18 cellular contexts compared by ENCODE assay signal in genomic region chr10:14810969-14811953, GRCh38. TPM values are rescaled to one million over a fixed set of nuclear protein-coding genes. Genes with fewer than 3 reads are reported as not detected.
DNase-seq lines count a peak whose midpoint lies in the region; ATAC-seq and TF ChIP-seq lines count a peak whose summit lies in the region.
"Had no signal": no experiment of that assay in that cellular context is flagged by ENCODE, and none has a peak within 500 bp of the region (broad histone marks: within the 10 kb centered on the region; RNA-seq: fewer than 3 reads in every experiment).

No MANE protein-coding gene starts in this region.

- BruUV-seq in mammary epithelial cell (replicated peaks; lab: Mats Ljungman, UMichigan), result no TSS peak

- H3K27me3 Mint-ChIP-seq in effector memory CD8-positive, alpha-beta T cell, result no peaks in the 10 kb centered on the region
- H3K27me3 Mint-ChIP-seq: dendritic cell treated with granulocyte-macrophage colony-stimulating factor and Interleukin-4, amounts not matched to agents 40 ng/mL and 50 ng/mL, for 4 days; T-cell had no signal

- H3K9ac ChIP-seq in mammary epithelial cell (ENCODE audit: insufficient read depth, low read length), result no peak overlapping the region
- no peak overlapping the region for H3K9ac ChIP-seq in OCI-LY3 (ENCODE audit: low read length)

- H3K27me3 ChIP-seq in mammary epithelial cell (ENCODE audit: insufficient read depth, low read length), result no peaks in the 10 kb centered on the region
- no peaks in the 10 kb centered on the region for H3K27me3 ChIP-seq in breast epithelium
- H3K27me3 ChIP-seq in OCI-LY3 (ENCODE audit: low read depth, low read length), result no peaks in the 10 kb centered on the region
- no peaks in the 10 kb centered on the region for H3K27me3 ChIP-seq in thyroid gland

- TF ChIP-seq POLR2A in breast epithelium (IDR thresholded peaks at IDR 0.05), result no peak
- TF ChIP-seq POLR2A in thyroid gland (IDR thresholded peaks at IDR 0.05), result no peak

- in situ Hi-C loops in mammary epithelial cell (cut with MboI; ENCODE audit: low sequenced_read_pairs in 2 of 2), result loop anchor here in 1 of 2 donors (25.0 kb wide), 1 partner anchor 1024 kb away; no protein-coding TSS in a partner anchor

- no peak for ATAC-seq in GM21529 (IDR thresholded peaks at IDR 0.05; ENCODE audit: unreplicated experiment)
- ATAC-seq in effector memory CD8-positive, alpha-beta T cell (replicated peaks), result no peak

- DNase-seq in mammary epithelial cell (peak; percentile 9), breast epithelium (ENCODE audit: low spot score in 2 of 2) (no peak), iPS-NIHi7 (ENCODE audit: extremely low spot score) (peak; percentile 23), thyroid gland (no peak), AG08395 (ENCODE audit: low spot score) (no peak)
- DNase-seq in effector memory CD8-positive, alpha-beta T cell, result no peak
- DNase-seq: activated CD4-positive, alpha-beta T cell treated with anti-CD3 and anti-CD28 coated beads for 1 hour; activated effector memory CD4-positive, alpha-beta T cell treated with anti-CD3 and anti-CD28 coated beads, Interleukin-2, amount 50 U/mL, for 16 hours; amniotic stem cell; head of caudate nucleus; left ventricle myocardium inferior; NCI-H1417 treated with DMSO at 0.1 percent for 48 hours; NCI-H526 treated with DMSO at 0.1 percent for 48 hours; T-cell had no signal

- peaks cover 4 to 10% of the 10 kb centered on the region in 2 donors for H3K4me1 Mint-ChIP-seq in effector memory CD8-positive, alpha-beta T cell (ENCODE audit: low read depth in 2 of 2)

- no peak overlapping the region for H3K27ac Mint-ChIP-seq in effector memory CD8-positive, alpha-beta T cell
- H3K27ac Mint-ChIP-seq: dendritic cell treated with granulocyte-macrophage colony-stimulating factor and Interleukin-4, amounts not matched to agents 40 ng/mL and 50 ng/mL, for 4 days had no signal

- no peaks in the 10 kb centered on the region for H3K36me3 Mint-ChIP-seq in effector memory CD8-positive, alpha-beta T cell (ENCODE audit: insufficient read depth)
- H3K36me3 Mint-ChIP-seq: T-cell had no signal

- H2AFZ ChIP-seq in mammary epithelial cell (ENCODE audit: low read depth, low read length) (no peak overlapping the region), OCI-LY3 (ENCODE audit: low read depth, low read length) (no peak overlapping the region)

- H3K4me3 ChIP-seq in mammary epithelial cell (replicated peaks in 1 of 3; ENCODE audit: insufficient read depth in 1 of 3, low read depth in 2 of 3, low read length in 3 of 3) (no peak overlapping the region), breast epithelium (no peak overlapping the region), OCI-LY3 (ENCODE audit: low read length) (no peak overlapping the region), thyroid gland (replicated peaks in 1 of 3) (no peak overlapping the region)
- H3K4me3 ChIP-seq: left ventricle myocardium inferior, thoracic aorta had no signal

- H3K4me1 ChIP-seq in mammary epithelial cell (ENCODE audit: insufficient read depth, low read length) (peaks cover 7% of the 10 kb centered on the region), breast epithelium (no peaks in the 10 kb centered on the region), OCI-LY3 (ENCODE audit: low read length) (no peaks in the 10 kb centered on the region), thyroid gland (peaks cover 0 to 11% of the 10 kb centered on the region in 2 donors)
- H3K4me1 ChIP-seq: left ventricle myocardium inferior had no signal

- H3K9me3 Mint-ChIP-seq in effector memory CD8-positive, alpha-beta T cell, result no peaks in the 10 kb centered on the region
- H3K9me3 Mint-ChIP-seq: dendritic cell treated with granulocyte-macrophage colony-stimulating factor and Interleukin-4, amounts not matched to agents 40 ng/mL and 50 ng/mL, for 4 days; T-cell had no signal

- dilution Hi-C loops in mammary epithelial cell (cut with HindIII; ENCODE audit: low sequenced_read_pairs), result no loop called here

- H3K4me2 ChIP-seq in mammary epithelial cell (ENCODE audit: insufficient read depth, low read depth, low read length) (no peak overlapping the region), OCI-LY3 (ENCODE audit: low read length) (no peak overlapping the region)

- H3K4me3 Mint-ChIP-seq in effector memory CD8-positive, alpha-beta T cell, result no peak overlapping the region
- H3K4me3 Mint-ChIP-seq: dendritic cell treated with granulocyte-macrophage colony-stimulating factor and Interleukin-4, amounts not matched to agents 40 ng/mL and 50 ng/mL, for 4 days had no signal

- TF ChIP-seq CTCF in mammary epithelial cell (conservative IDR thresholded peaks at IDR 0.05 in 1 of 2, IDR thresholded peaks at IDR 0.05 in 1 of 2; ENCODE audit: extremely low read depth in 1 of 2, insufficient read depth in 1 of 2, low read depth in 1 of 2, low read length in 2 of 2) (no peak), breast epithelium (IDR thresholded peaks at IDR 0.05) (no peak), OCI-LY3 (IDR thresholded peaks at IDR 0.05; ENCODE audit: low read depth, low read length) (peak; percentile 33; the same call in 1 of the 2 replicates), thyroid gland (IDR thresholded peaks at IDR 0.05) (peak in 2 of 6 experiments; percentile 9 to 19)

- CTCF ChIA-PET in mammary epithelial cell (lab: Charles Lee; ENCODE audit: low non-redundant PET), result no interaction called here

- H3K9me3 ChIP-seq in mammary epithelial cell (replicated peaks; ENCODE audit: insufficient read depth, low read length), result no peaks in the 10 kb centered on the region
- H3K9me3 ChIP-seq in breast epithelium, result no peaks in the 10 kb centered on the region
- no peaks in the 10 kb centered on the region for H3K9me3 ChIP-seq in OCI-LY3 (ENCODE audit: insufficient read depth, low read length)
- no peaks in the 10 kb centered on the region for H3K9me3 ChIP-seq in thyroid gland
- H3K9me3 ChIP-seq: left ventricle myocardium inferior, thoracic aorta had no signal

- H3K27ac ChIP-seq in mammary epithelial cell (ENCODE audit: insufficient read depth, low read depth, low read length), result no peak overlapping the region
- H3K27ac ChIP-seq in breast epithelium, result no peak overlapping the region
- H3K27ac ChIP-seq in OCI-LY3 (ENCODE audit: low read length), result no peak overlapping the region
- H3K27ac ChIP-seq in thyroid gland, result peak overlapping the region in 2 of 3 donors; percentile 11 to 44
- H3K27ac ChIP-seq: left ventricle myocardium inferior, thoracic aorta had no signal

- H4K20me1 ChIP-seq in mammary epithelial cell (ENCODE audit: insufficient read depth, low read length) (no peaks in the 10 kb centered on the region), OCI-LY3 (ENCODE audit: insufficient read depth, low read length) (no peaks in the 10 kb centered on the region)

- intact Hi-C loops in mammary epithelial cell (cut with micrococcal nuclease) (no loop called here), breast epithelium (cut with DNase I; ENCODE audit: low total_unique reads) (no loop called here), thyroid gland (cut with DNase I) (no loop called here)

- 80% methylated on average over 8 of the region's 9 CpGs for WGBS in mammary epithelial cell (ENCODE audit: low coverage, missing lambda C conversion rate)
- 49 to 56% methylated on average over 9 of the region's 9 CpGs for WGBS in thyroid gland, 2 donors

- H3K79me2 ChIP-seq in mammary epithelial cell (ENCODE audit: insufficient read depth, low read length) (no peaks in the 10 kb centered on the region), OCI-LY3 (ENCODE audit: low read length) (no peaks in the 10 kb centered on the region)

- H3K36me3 ChIP-seq in mammary epithelial cell (ENCODE audit: insufficient read depth, low read length) (no peaks in the 10 kb centered on the region), breast epithelium (no peaks in the 10 kb centered on the region), OCI-LY3 (replicated peaks; ENCODE audit: low read depth, low read length) (no peaks in the 10 kb centered on the region), thyroid gland (no peaks in the 10 kb centered on the region)
- H3K36me3 ChIP-seq: left ventricle myocardium inferior, thoracic aorta had no signal

RNA-seq across cellular contexts. Expression of gene CDNF, which starts 26.6 kb away (rescaled TPM):
- total RNA-seq in mammary epithelial cell (1 to 10 TPM in 1 of 2 donors, under 1 TPM in 1; 0.83 to 1.5 TPM), breast epithelium (1 to 10 TPM; 2.9 to 6.2 (median 5.1) TPM), thyroid gland (1 to 10 TPM; 2.6 to 9.4 (median 3.8) TPM)
- 1.5 TPM for polyA plus RNA-seq in mammary epithelial cell
- not detected for polyA minus RNA-seq in mammary epithelial cell

RNA-seq across cellular contexts. Expression of gene HSPA14, which starts 26.8 kb away (rescaled TPM):
- 10 to 100 TPM; 11.5 to 20.2 TPM for total RNA-seq in mammary epithelial cell
- polyA plus RNA-seq in mammary epithelial cell, result 17.2 TPM
- polyA minus RNA-seq in mammary epithelial cell, result 7.8 TPM
- 10 to 100 TPM in 2 of 3 donors, 1 to 10 TPM in 1; 9.3 to 16.7 (median 16.4) TPM for total RNA-seq in breast epithelium
- 10 to 100 TPM; 11.1 to 19.2 (median 16.7) TPM for total RNA-seq in thyroid gland

RNA-seq across cellular contexts. Expression of gene MSANTD7, which starts 26.8 kb away (rescaled TPM):
- total RNA-seq in mammary epithelial cell (10 to 100 TPM; 15.1 to 20.5 TPM), breast epithelium (10 to 100 TPM in 2 of 3 donors, 1 to 10 TPM in 1; 9.6 to 14.0 (median 11.1) TPM), thyroid gland (10 to 100 TPM in 3 of 4 donors, 1 to 10 TPM in 1; 9.0 to 14.6 (median 11.5) TPM)
- polyA plus RNA-seq in mammary epithelial cell, result 5.7 TPM
- 10.1 TPM for polyA minus RNA-seq in mammary epithelial cell

RNA-seq across cellular contexts. Expression of gene FAM107B, which starts 36.6 kb away (rescaled TPM):
- total RNA-seq in mammary epithelial cell, result 1 to 10 TPM; 2.7 to 4.2 TPM
- polyA plus RNA-seq in mammary epithelial cell, result 4.1 TPM
- 0.98 TPM for polyA minus RNA-seq in mammary epithelial cell
- 10 to 100 TPM; 30.8 to 56.1 (median 51.8) TPM for total RNA-seq in breast epithelium
- 10 to 100 TPM; 12.3 to 41.3 (median 31.8) TPM for total RNA-seq in thyroid gland

Comparison
In these comparisons a context has a peak if more than half of its experiments do, and no peak if none do; other contexts are left out.
1. DNase-seq: peak in mammary epithelial cell (single experiment) and iPS-NIHi7 (single experiment); none in breast epithelium (0 of 2), thyroid gland (0 of 2), effector memory CD8-positive, alpha-beta T cell (0 of 3) and AG08395 (single experiment).
2. H3K27ac ChIP-seq: peak in thyroid gland (2 of 3); none in mammary epithelial cell (single experiment), breast epithelium (0 of 2) and OCI-LY3 (single experiment).